Comparison of ENCODE assay signal across 8 cellular contexts in the genomic region with DNA sequence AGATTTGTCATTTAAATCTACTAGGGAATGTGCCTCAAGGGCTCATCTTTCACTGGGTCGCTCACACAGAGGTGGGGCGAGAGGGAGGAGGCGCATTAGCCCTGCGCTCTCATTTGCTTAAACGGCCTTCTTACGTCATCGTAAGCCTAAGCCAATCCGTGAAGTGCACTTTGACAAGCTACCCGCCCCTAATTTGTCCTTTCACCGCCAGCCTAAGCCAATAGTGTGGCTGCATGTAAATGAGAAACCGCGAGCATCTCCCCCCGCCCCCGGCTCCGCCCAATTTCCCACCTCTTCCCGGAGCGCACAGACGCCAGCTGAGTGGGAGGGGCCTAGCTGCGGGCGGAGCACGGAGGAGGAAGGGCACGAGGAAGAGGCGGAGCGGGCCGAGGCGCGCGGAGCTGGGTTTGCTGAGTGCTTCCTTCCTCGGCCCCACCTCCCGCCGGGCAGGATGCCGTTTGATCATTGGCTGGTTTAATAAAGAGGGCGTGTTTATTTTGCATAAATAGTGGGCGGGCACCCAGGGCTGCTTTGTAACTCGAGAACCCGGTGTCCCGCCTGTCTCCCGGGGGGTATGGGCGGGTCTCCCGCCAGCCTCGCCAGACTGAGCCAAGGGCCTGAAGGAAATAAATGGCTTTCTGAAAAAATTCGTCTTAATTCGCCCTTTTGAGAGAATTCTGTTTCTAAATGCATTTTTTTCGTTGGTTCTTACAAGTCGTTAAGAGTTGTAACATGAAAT.
DNase-seq lines count a peak whose midpoint lies in the region; ATAC-seq, FAIRE-seq and TF ChIP-seq lines count a peak whose summit lies in the region.

No MANE protein-coding gene starts in this region.

- H3K4me3 ChIP-seq in endothelial cell of umbilical vein (replicated peaks in 1 of 3; ENCODE audit: insufficient read depth in 1 of 3, low read depth in 1 of 3, low read length in 3 of 3), result peak overlapping the region in 1 of 3 experiments; percentile 43
- H3K4me3 ChIP-seq in suprapubic skin, result no peak overlapping the region

- 1% methylated on average over 40 of the region's 45 CpGs for WGBS in suprapubic skin

- H3K27ac ChIP-seq in endothelial cell of umbilical vein (ENCODE audit: insufficient read depth, low read depth, low read length), result no peak overlapping the region
- no peak overlapping the region for H3K27ac ChIP-seq in suprapubic skin

- FAIRE-seq in endothelial cell of umbilical vein (lab: Jason Lieb, UNC), result peak; percentile 100

- ATAC-seq in GM21529 (IDR thresholded peaks at IDR 0.05; ENCODE audit: unreplicated experiment), result peak; percentile 87

- H3K4me3 Mint-ChIP-seq in nephron progenitor cell, result peak overlapping the region; percentile 50

- H3K4me1 Mint-ChIP-seq in nephron progenitor cell, result peaks cover 14% of the 10 kb centered on the region

- peak overlapping the region; percentile 33 for H3K27ac Mint-ChIP-seq in nephron progenitor cell

- H4K20me1 ChIP-seq in endothelial cell of umbilical vein (replicated peaks; ENCODE audit: control insufficient read depth, extremely low read depth, insufficient read depth, low read length), result no peaks in the 10 kb centered on the region

- no peaks in the 10 kb centered on the region for H3K79me2 ChIP-seq in endothelial cell of umbilical vein (ENCODE audit: control insufficient read depth, insufficient read depth, low read length)

- TF ChIP-seq EP300 in suprapubic skin (IDR thresholded peaks at IDR 0.05), result no peak

- H3K27me3 ChIP-seq in endothelial cell of umbilical vein (ENCODE audit: control insufficient read depth in 2 of 2, insufficient read depth in 2 of 2, low read length in 2 of 2) (peaks cover 60 to 83% of the 10 kb centered on the region in 2 experiments), suprapubic skin (peaks cover 90% of the 10 kb centered on the region)

- no TSS peak for BruUV-seq in endothelial cell of umbilical vein (replicated peaks; lab: Mats Ljungman, UMichigan)

- H3K4me2 ChIP-seq in endothelial cell of umbilical vein (ENCODE audit: insufficient read depth, low read length), result peak overlapping the region; percentile 91

- no peak for TF ChIP-seq CTCF in endothelial cell of umbilical vein (IDR thresholded peaks at IDR 0.05; ENCODE audit: extremely low read depth in 1 of 2, insufficient read depth in 1 of 2, low read depth in 1 of 2, low read length in 2 of 2)
- TF ChIP-seq CTCF in nephron progenitor cell (IDR thresholded peaks at IDR 0.05), result no peak
- TF ChIP-seq CTCF in suprapubic skin (IDR thresholded peaks at IDR 0.05), result no peak

- H3K9me1 ChIP-seq in endothelial cell of umbilical vein (replicated peaks; ENCODE audit: control insufficient read depth, extremely low read depth, insufficient read depth, low read length), result no peaks in the 10 kb centered on the region

- CTCF ChIA-PET in endothelial cell of umbilical vein (lab: Charles Lee), result interaction anchor here (1.0 to 2.0 kb wide), 10 partner anchors 11 to 1318 kb away, joined by 3 to 12 read pairs (median 4); partner anchors contain the start of gene NFE2L3

- TF ChIP-seq POLR2A in endothelial cell of umbilical vein (IDR thresholded peaks at IDR 0.05; ENCODE audit: low read depth, low read length), result no peak
- no peak for TF ChIP-seq POLR2A in suprapubic skin (IDR thresholded peaks at IDR 0.05)

- no peaks in the 10 kb centered on the region for H3K36me3 ChIP-seq in endothelial cell of umbilical vein (ENCODE audit: control insufficient read depth in 2 of 2, extremely low read depth in 1 of 2, insufficient read depth in 2 of 2, low read length in 2 of 2)
- no peaks in the 10 kb centered on the region for H3K36me3 ChIP-seq in suprapubic skin

- no peaks in the 10 kb centered on the region for H3K9me3 Mint-ChIP-seq in nephron progenitor cell

- H3K4me1 ChIP-seq in endothelial cell of umbilical vein (ENCODE audit: control insufficient read depth, extremely low read depth, insufficient read depth, low read length) (peaks cover 6% of the 10 kb centered on the region), suprapubic skin (peaks cover 18% of the 10 kb centered on the region)

- intact Hi-C loops in endothelial cell of umbilical vein (cut with micrococcal nuclease), result loop anchor here (1.0 to 10.0 kb wide), 4 partner anchors 292 to 1000 kb away; partner anchors contain the start of genes HNRNPA2B1 and SKAP2

- H3K36me3 Mint-ChIP-seq in nephron progenitor cell (ENCODE audit: low read depth), result no peaks in the 10 kb centered on the region

- peak; percentile 100 for DNase-seq in DMS153 (lab: John Stamatoyannopoulos, UW)
- peak in 75 of 76 experiments; percentile 36 to 100 (median 92) for DNase-seq in HUDEP-2 (lab: John Stamatoyannopoulos, UW; ENCODE audit: unreplicated experiment in 76 of 76)
- DNase-seq in NOMO-1 (lab: John Stamatoyannopoulos, UW; ENCODE audit: unreplicated experiment in 2 of 2), result peak; percentile 100
- peak; percentile 22 to 48 for DNase-seq in activated CD8-positive, alpha-beta memory T cell treated with anti-CD3 and anti-CD28 coated beads for 4 hours (ENCODE audit: low read depth in 2 of 2)
- peak; percentile 100 for DNase-seq in endothelial cell of umbilical vein (ENCODE audit: low read depth, low spot score)
- DNase-seq in nephron progenitor cell, result peak; percentile 100
- DNase-seq in suprapubic skin (ENCODE audit: low spot score in 2 of 2), result peak; percentile 98 to 99

- H3K27me3 Mint-ChIP-seq in nephron progenitor cell (ENCODE audit: low read depth, poor library complexity), result peaks cover 49% of the 10 kb centered on the region

- H2AFZ ChIP-seq in endothelial cell of umbilical vein (ENCODE audit: low read depth, low read length), result no peak overlapping the region

- no peaks in the 10 kb centered on the region for H3K9me3 ChIP-seq in endothelial cell of umbilical vein (replicated peaks; ENCODE audit: control insufficient read depth, insufficient read depth, low read length)
- H3K9me3 ChIP-seq in suprapubic skin, result no peaks in the 10 kb centered on the region

- POLR2A ChIA-PET in endothelial cell of umbilical vein (lab: Charles Lee), result interaction anchor here (1.3 kb wide), 1 partner anchor 337 kb away, joined by 4 read pairs; no protein-coding TSS in a partner anchor

- dilution Hi-C loops in endothelial cell of umbilical vein (cut with MboI; ENCODE audit: extremely low pct_ligation_motif_present, low sequenced_read_pairs), result no loop called here

- H3K9ac ChIP-seq in endothelial cell of umbilical vein (replicated peaks; ENCODE audit: extremely low read depth, insufficient read depth, low read length), result no peak overlapping the region

TF ChIP-seq in endothelial cell of umbilical vein, 7 proteins besides CTCF, POLR2A, EP300 and RAD21:
- TF ChIP-seq POLR2AphosphoS5 (IDR thresholded peaks at IDR 0.05; ENCODE audit: insufficient read depth, low read depth, low read length), result peak; percentile 21
- no peak for TF ChIP-seq GATA2 (IDR thresholded peaks at IDR 0.05; ENCODE audit: insufficient read depth, insufficient read length, low read depth, low read length)
- TF ChIP-seq EZH2 (IDR thresholded peaks at IDR 0.05; ENCODE audit: borderline replicate concordance, low read depth, low read length, severe bottlenecking), result no peak
- TF ChIP-seq FOS (IDR thresholded peaks at IDR 0.05; ENCODE audit: borderline replicate concordance, insufficient read depth, low read length), result no peak
- no peak for TF ChIP-seq MYC (IDR thresholded peaks at IDR 0.05; ENCODE audit: low read depth, low read length)
- peak; percentile 40 for TF ChIP-seq JUN (IDR thresholded peaks at IDR 0.05; ENCODE audit: borderline replicate concordance, insufficient read depth, insufficient read length, low read depth)
- peak; percentile 2 for TF ChIP-seq MAX (IDR thresholded peaks at IDR 0.05; ENCODE audit: insufficient read depth, insufficient read length)
TF ChIP-seq in endothelial cell of umbilical vein: peak in this region for 3.

Comparison
In these comparisons a context has a peak if more than half of its experiments do, and no peak if none do; other contexts are left out.
1. DNase-seq: peak in every context shown above with its lines; median percentile 100 in DMS153; 100 in NOMO-1; 100 in endothelial cell of umbilical vein; 100 in nephron progenitor cell; 98 in suprapubic skin; 92 in HUDEP-2; 35 in activated CD8-positive, alpha-beta memory T cell treated with anti-CD3 and anti-CD28 coated beads for 4 hours.